17 cellular contexts compared by ENCODE assay signal in genomic region chr2:85501244-85501643, GRCh38. TPM values are rescaled to one million over a fixed set of nuclear protein-coding genes. Genes with fewer than 3 reads are reported as not detected.
DNase-seq lines count a peak whose midpoint lies in the region; ATAC-seq, FAIRE-seq and TF ChIP-seq lines count a peak whose summit lies in the region.
"Had no signal": no experiment of that assay in that cellular context is flagged by ENCODE, and none has a peak within 500 bp of the region (broad histone marks: within the 10 kb centered on the region; RNA-seq: fewer than 3 reads in every experiment).

No MANE protein-coding gene starts in this region.

- peaks cover 94% of the 10 kb centered on the region for H3K4me1 Mint-ChIP-seq in dendritic cell treated with granulocyte-macrophage colony-stimulating factor and Interleukin-4, amounts not matched to agents 40 ng/mL and 50 ng/mL, for 4 days (ENCODE audit: low read depth)
- no peaks in the 10 kb centered on the region for H3K4me1 Mint-ChIP-seq in activated T-cell treated with anti-CD3 and anti-CD28 coated beads, Interleukin-2, amount 50 U/mL, for 72 hours (ENCODE audit: low read depth)

- peak; percentile 9; the same call in 1 of the 3 replicates for ATAC-seq in HepG2
- ATAC-seq in activated T-cell treated with anti-CD3 and anti-CD28 coated beads, Interleukin-2, amount 50 U/mL, for 72 hours (replicated peaks in 1 of 2) = no peak

- peaks cover 74% of the 10 kb centered on the region for H3K4me1 ChIP-seq in HepG2 (ENCODE audit: insufficient read depth, low read length)
- H3K4me1 ChIP-seq: parathyroid adenoma had no signal

- TF ChIP-seq EP300 in HepG2 (IDR thresholded peaks at IDR 0.05; ENCODE audit: low read depth in 2 of 2, low read length in 2 of 2) = no peak
- no peak for TF ChIP-seq EP300 in HepG2 (CRISPR knock-in tag; IDR thresholded peaks at IDR 0.05; ENCODE audit: borderline replicate concordance)

- H3K4me3 Mint-ChIP-seq in dendritic cell treated with granulocyte-macrophage colony-stimulating factor and Interleukin-4, amounts not matched to agents 40 ng/mL and 50 ng/mL, for 4 days = peak overlapping the region; percentile 33
- no peak overlapping the region for H3K4me3 Mint-ChIP-seq in activated T-cell treated with anti-CD3 and anti-CD28 coated beads, Interleukin-2, amount 50 U/mL, for 72 hours
- H3K4me3 Mint-ChIP-seq: HFFc6; T-helper 2 cell treated with Interferon-gamma antibody and Interleukin-4, amounts not matched to agents 5 μg/mL and 100 μg/mL, for 36 hours had no signal

- DNase-seq in Daoy (ENCODE audit: low read depth) (peak; percentile 51), NOMO-1 (lab: John Stamatoyannopoulos, UW; ENCODE audit: unreplicated experiment in 2 of 2) (peak; percentile 85 to 92), HepG2 (ENCODE audit: low spot score) (peak; percentile 30), NCI-H69 (lab: John Stamatoyannopoulos, UW) (no peak), H54 (ENCODE audit: insufficient read length, low spot score) (no peak)
- DNase-seq in activated T-cell treated with anti-CD3 and anti-CD28 coated beads, Interleukin-2, amount 50 U/mL, for 72 hours = no peak
- no peak for DNase-seq in stimulated activated CD4-positive, alpha-beta T cell treated with anti-CD3 and anti-CD28 coated beads, Interleukin-12 subunit alpha, Interleukin-12 subunit beta, amount 100 ng/mL, for 4 hours
- DNase-seq: dermis blood vessel endothelial cell; glutamatergic neuron; HFFc6; NCI-H1417; NK-92 treated with Interleukin-12 subunit alpha and Interleukin-12 subunit beta, amount 100 ng/mL, for 24 hours; stimulated activated naive CD4-positive, alpha-beta T cell had no signal

- H3K9me3 ChIP-seq in HepG2 (ENCODE audit: low read length) = no peaks in the 10 kb centered on the region

- no TSS peak for BruUV-seq in HepG2 (replicated peaks; lab: Mats Ljungman, UMichigan)

- no peaks in the 10 kb centered on the region for H3K36me3 ChIP-seq in HepG2 (replicated peaks in 1 of 2; ENCODE audit: control insufficient read depth in 1 of 2, insufficient read depth in 2 of 2, low read length in 2 of 2)

- peak; percentile 77 for FAIRE-seq in HepG2 (lab: Jason Lieb, UNC)
- FAIRE-seq in H54 (lab: Jason Lieb, UNC) = no peak
- FAIRE-seq: GM12892 had no signal

- TF ChIP-seq RAD21 in HepG2 (CRISPR knock-in tag; IDR thresholded peaks at IDR 0.05) = no peak

- peak overlapping the region; percentile 98 for H3K27ac Mint-ChIP-seq in dendritic cell treated with granulocyte-macrophage colony-stimulating factor and Interleukin-4, amounts not matched to agents 40 ng/mL and 50 ng/mL, for 4 days
- H3K27ac Mint-ChIP-seq in activated T-cell treated with anti-CD3 and anti-CD28 coated beads, Interleukin-2, amount 50 U/mL, for 72 hours = no peak overlapping the region
- H3K27ac Mint-ChIP-seq: T-helper 2 cell treated with Interferon-gamma antibody and Interleukin-4, amounts not matched to agents 5 μg/mL and 100 μg/mL, for 36 hours had no signal

- in situ Hi-C loops in HepG2 (cut with HindIII; ENCODE audit: extremely low pct_ligation_motif_present, low pct_unique_long_range_greater_than_20kb) = no loop called here

- no peak overlapping the region for H3K27ac ChIP-seq in HepG2 (ENCODE audit: extremely low read length, insufficient read depth, low read length)
- H3K27ac ChIP-seq: parathyroid adenoma had no signal

- POLR2A ChIA-PET in HepG2 (lab: Yijun Ruan, JAX) = interaction anchor here (1.0 to 3.4 kb wide), 4 partner anchors 25 to 173 kb away, joined by 3 to 28 read pairs (median 4); partner anchors contain the start of genes MAT2A and TGOLN2

- CTCF ChIA-PET in HepG2 (lab: Yijun Ruan, JAX; ENCODE audit: low intra/inter-chr PET ratio, low total read pairs) = no interaction called here

- no peak for TF ChIP-seq CTCF in HepG2 (CRISPR knock-in tag; IDR thresholded peaks at IDR 0.05)

- intact Hi-C loops in dendritic cell treated with granulocyte-macrophage colony-stimulating factor and Interleukin-4, amounts not matched to agents 40 ng/mL and 50 ng/mL, for 4 days (cut with micrococcal nuclease) = loop anchor here (2.0 to 5.0 kb wide), 2 partner anchors 16 to 36 kb away; partner anchors contain the start of gene MAT2A
- intact Hi-C loops in HepG2 (cut with micrococcal nuclease; ENCODE audit: unreplicated experiment) = loop anchor here (5.0 kb wide), 2 partner anchors 34 to 36 kb away; partner anchors contain the start of gene MAT2A

- TF ChIP-seq POLR2A in HepG2 (IDR thresholded peaks at IDR 0.05; ENCODE audit: insufficient read depth in 1 of 2, low read depth in 2 of 2, low read length in 2 of 2) = no peak
- no peak for TF ChIP-seq POLR2A in H54 (IDR thresholded peaks at IDR 0.05; ENCODE audit: low read depth, low read length)

- H3K9me3 Mint-ChIP-seq in dendritic cell treated with granulocyte-macrophage colony-stimulating factor and Interleukin-4, amounts not matched to agents 40 ng/mL and 50 ng/mL, for 4 days = no peaks in the 10 kb centered on the region
- H3K9me3 Mint-ChIP-seq in activated T-cell treated with anti-CD3 and anti-CD28 coated beads, Interleukin-2, amount 50 U/mL, for 72 hours = no peaks in the 10 kb centered on the region
- H3K9me3 Mint-ChIP-seq: HFFc6; T-helper 2 cell treated with Interferon-gamma antibody and Interleukin-4, amounts not matched to agents 5 μg/mL and 100 μg/mL, for 36 hours had no signal

- peaks cover 5% of the 10 kb centered on the region for H3K36me3 Mint-ChIP-seq in dendritic cell treated with granulocyte-macrophage colony-stimulating factor and Interleukin-4, amounts not matched to agents 40 ng/mL and 50 ng/mL, for 4 days (ENCODE audit: low read depth)
- no peaks in the 10 kb centered on the region for H3K36me3 Mint-ChIP-seq in activated T-cell treated with anti-CD3 and anti-CD28 coated beads, Interleukin-2, amount 50 U/mL, for 72 hours (ENCODE audit: insufficient read depth in 2 of 2)

- no peaks in the 10 kb centered on the region for H4K20me1 ChIP-seq in HepG2 (ENCODE audit: insufficient read depth, low read length)

- H3K79me2 ChIP-seq in HepG2 (ENCODE audit: insufficient read depth, low read length) = no peaks in the 10 kb centered on the region
- H3K79me2 ChIP-seq: parathyroid adenoma had no signal

- H3K27me3 Mint-ChIP-seq in dendritic cell treated with granulocyte-macrophage colony-stimulating factor and Interleukin-4, amounts not matched to agents 40 ng/mL and 50 ng/mL, for 4 days = no peaks in the 10 kb centered on the region
- H3K27me3 Mint-ChIP-seq in activated T-cell treated with anti-CD3 and anti-CD28 coated beads, Interleukin-2, amount 50 U/mL, for 72 hours (ENCODE audit: low read depth) = no peaks in the 10 kb centered on the region

- H3K4me2 ChIP-seq in HepG2 (ENCODE audit: low read depth, low read length) = peak overlapping the region; percentile 52

- H3K9ac ChIP-seq in HepG2 (ENCODE audit: insufficient read depth, low read depth, low read length) = no peak overlapping the region
- H3K9ac ChIP-seq: parathyroid adenoma had no signal

- 0 out of 5 replicates have a peak, but pooled peaks cover 0 to 3% of the 10 kb centered on the region in 2 experiments for H3K27me3 ChIP-seq in HepG2 (ENCODE audit: control insufficient read depth in 1 of 2, insufficient read depth in 2 of 2, low read length in 2 of 2)

- H3K4me3 ChIP-seq in HepG2 (replicated peaks in 1 of 3; ENCODE audit: insufficient read depth in 1 of 3, low read depth in 2 of 3, low read length in 3 of 3) = no peak overlapping the region

- H2AFZ ChIP-seq in HepG2 (ENCODE audit: low read length) = no peak overlapping the region
- H2AFZ ChIP-seq: parathyroid adenoma had no signal

- WGBS in HepG2 (ENCODE audit: low lambda C conversion rate) = 7% methylated on average over 3 of the region's 3 CpGs

TF ChIP-seq in HepG2, 621 proteins besides CTCF, POLR2A, EP300 and RAD21 (continues in another document):
- TF ChIP-seq HDAC2 (CRISPR knock-in tag; IDR thresholded peaks at IDR 0.05) = no peak
- TF ChIP-seq MTERF4 (CRISPR knock-in tag; IDR thresholded peaks at IDR 0.05) = no peak
- TF ChIP-seq ZNF569 (CRISPR knock-in tag; IDR thresholded peaks at IDR 0.05; ENCODE audit: borderline replicate concordance) = no peak
- peak; percentile 49; the same call in 1 of the 2 replicates for TF ChIP-seq HCFC1 (IDR thresholded peaks at IDR 0.05; ENCODE audit: low read depth, low read length)
- TF ChIP-seq SMYD3 (CRISPR knock-in tag; IDR thresholded peaks at IDR 0.05) = no peak

RNA-seq across cellular contexts. Expression of gene MAT2A, which starts 37.7 kb away (rescaled TPM):
- total RNA-seq in Daoy (2014; rRNA removed; shearing (Covaris generic)) = 55.8 and 63.8 TPM in 2 replicates
- 55.8 and 155 TPM in 2 replicates for total RNA-seq in HepG2 (2016; rRNA removed; fragmentation: Illumina TruSeq; extraction: Trizol)
- total RNA-seq in HepG2 (2016; cell fraction: cytosol; rRNA removed; fragmentation: Illumina TruSeq; extraction: Trizol; ENCODE audit: low read depth) = 17.0 and 17.4 TPM in 2 replicates
- total RNA-seq in HepG2 (2016; cell fraction: insoluble cytoplasmic fraction; rRNA removed; fragmentation: Illumina TruSeq; extraction: Trizol) = 56.1 and 159 TPM in 2 replicates
- 24.5 and 25.4 TPM in 2 replicates for total RNA-seq in HepG2 (2016; cell fraction: membrane; rRNA removed; fragmentation: Illumina TruSeq; extraction: Trizol)
- 512 and 527 TPM in 2 replicates for total RNA-seq in HepG2 (2016; cell fraction: nucleus; rRNA removed; fragmentation: Illumina TruSeq; extraction: Trizol)
- 331 and 367 TPM in 2 replicates for polyA plus RNA-seq in HepG2 (2011; rRNA removed)
- polyA plus RNA-seq in HepG2 (2011; cell fraction: cytosol; rRNA removed) = 57.6 and 71.2 TPM in 2 replicates
- polyA plus RNA-seq in HepG2 (2011; cell fraction: nucleus; rRNA removed) = 1,062 and 1,322 TPM in 2 replicates
- polyA plus RNA-seq in HepG2 (2012) = 226 and 241 TPM in 2 replicates
- polyA plus RNA-seq in HepG2 (2016; cell fraction: cytosol; fragmentation: Illumina TruSeq; extraction: Trizol; ENCODE audit: low read depth) = 3.7 and 4.3 TPM in 2 replicates
- polyA plus RNA-seq in HepG2 (2016; cell fraction: insoluble cytoplasmic fraction; fragmentation: Illumina TruSeq; extraction: Trizol; ENCODE audit: low read depth) = 67.1 and 68.7 TPM in 2 replicates
- 13.5 TPM in 2 replicates for polyA plus RNA-seq in HepG2 (2016; cell fraction: membrane; fragmentation: Illumina TruSeq; extraction: Trizol; ENCODE audit: low read depth)
- polyA plus RNA-seq in HepG2 (2016; cell fraction: nucleus; fragmentation: Illumina TruSeq; extraction: Trizol; ENCODE audit: insufficient read depth, low read depth) = 1,060 and 1,066 TPM in 2 replicates
- polyA minus RNA-seq in HepG2 (2011; rRNA and poly(A)+ RNA removed; ENCODE audit: low replicate concordance) = 260 and 404 TPM in 2 replicates
- 43.2 and 67.4 TPM in 2 replicates for polyA minus RNA-seq in HepG2 (2011; cell fraction: cytosol; rRNA and poly(A)+ RNA removed)
- 961 and 1,136 TPM in 2 replicates for polyA minus RNA-seq in HepG2 (2011; cell fraction: nucleus; rRNA and poly(A)+ RNA removed)
- 100 to 1,000 TPM; 253 to 255 TPM for total RNA-seq in activated T-cell treated with anti-CD3 and anti-CD28 coated beads, Interleukin-2, amount 50 U/mL, for 72 hours

Comparison
In these comparisons a context has a peak if more than half of its experiments do, and no peak if none do; other contexts are left out.
1. DNase-seq: peak in Daoy (single experiment), NOMO-1 (2 of 2) and HepG2 (single experiment); none in activated T-cell treated with anti-CD3 and anti-CD28 coated beads, Interleukin-2, amount 50 U/mL, for 72 hours (0 of 2), NCI-H69 (single experiment), stimulated activated CD4-positive, alpha-beta T cell treated with anti-CD3 and anti-CD28 coated beads, Interleukin-12 subunit alpha, Interleukin-12 subunit beta, amount 100 ng/mL, for 4 hours (single experiment) and H54 (single experiment).